In genomic region chr14:56180754-56181542, GRCh38 we compare ENCODE assay signal across 17 cellular contexts.
A peak's percentile ranks its signal among the peaks of the same experiment; 100 is the strongest.
DNase-seq lines count a peak whose midpoint lies in the region; ATAC-seq, FAIRE-seq and TF ChIP-seq lines count a peak whose summit lies in the region.
"Had no signal": no experiment of that assay in that cellular context is flagged by ENCODE, and none has a peak within 500 bp of the region (broad histone marks: within the 10 kb centered on the region; RNA-seq: fewer than 3 reads in every experiment).

No MANE protein-coding gene starts in this region.

- DNase-seq in A549 (ENCODE audit: low read depth in 1 of 2, low spot score in 1 of 2) (no peak), HTR-8/SVneo (ENCODE audit: insufficient read length, low spot score) (no peak), osteocyte (ENCODE audit: extremely low spot score, unreplicated experiment) (no peak), A673 (ENCODE audit: low spot score) (no peak), OCI-M1 (lab: John Stamatoyannopoulos, UW) (no peak), NCI-H748 (lab: John Stamatoyannopoulos, UW; ENCODE audit: unreplicated experiment) (no peak)
- DNase-seq: AML-193; CD8-positive, alpha-beta T cell; EL; H7; MV-4-11; NCI-H226; PC-9; SK-N-SH had no signal

- H3K27ac ChIP-seq in A549 (peak overlapping the region; percentile 8 to 47; a peak in 2 of 6 replicates), VCaP (peak overlapping the region; percentile 62), A673 (ENCODE audit: low read depth, low read length, poor library complexity, severe bottlenecking) (no peak overlapping the region)
- H3K27ac ChIP-seq: PC-9 had no signal

- intact Hi-C loops in A673 (cut with micrococcal nuclease; ENCODE audit: unreplicated experiment), result no loop called here

- WGBS in A549 (ENCODE audit: missing lambda C conversion rate), result 64% methylated on average over 4 of the region's 4 CpGs

- ATAC-seq in A549 (peak; percentile 28 to 50; a peak in 3 of 6 replicates), GM21576 (IDR thresholded peaks at IDR 0.05; ENCODE audit: unreplicated experiment) (no peak)
- ATAC-seq: CD8-positive, alpha-beta T cell had no signal

- peak overlapping the region; percentile 62 for H3K27ac Mint-ChIP-seq in osteocyte (ENCODE audit: unreplicated experiment)
- H3K27ac Mint-ChIP-seq: CD8-positive, alpha-beta T cell had no signal

- CTCF ChIA-PET in A549 (lab: Yijun Ruan, JAX), result no interaction called here
- CTCF ChIA-PET in A673 (lab: Charles Lee), result no interaction called here

- H3K9me3 Mint-ChIP-seq in osteocyte (ENCODE audit: unreplicated experiment), result no peaks in the 10 kb centered on the region
- H3K9me3 Mint-ChIP-seq: CD8-positive, alpha-beta T cell had no signal

- no peak for TF ChIP-seq EP300 in A549 (IDR thresholded peaks at IDR 0.05)

- TF ChIP-seq CTCF in A549 (IDR thresholded peaks at IDR 0.05), result no peak
- TF ChIP-seq CTCF in VCaP (conservative IDR thresholded peaks at IDR 0.05), result no peak
- TF ChIP-seq CTCF in osteocyte (IDR thresholded peaks at IDR 0.05), result no peak
- no peak for TF ChIP-seq CTCF in A673 (conservative IDR thresholded peaks at IDR 0.05; ENCODE audit: low read depth, low read length)

- no peak overlapping the region for H3K4me3 Mint-ChIP-seq in osteocyte (ENCODE audit: unreplicated experiment)
- H3K4me3 Mint-ChIP-seq: CD8-positive, alpha-beta T cell; IgD-negative memory B cell had no signal

- TF ChIP-seq POLR2A in A549 (IDR thresholded peaks at IDR 0.05; ENCODE audit: low read length), result no peak

- no TSS peak for BruUV-seq in A673 (replicated peaks; lab: Mats Ljungman, UMichigan)

- peaks cover 35% of the 10 kb centered on the region for H3K4me1 ChIP-seq in A549
- H3K4me1 ChIP-seq in A673 (ENCODE audit: insufficient read depth, low read length, poor library complexity, severe bottlenecking), result no peaks in the 10 kb centered on the region

- no peaks in the 10 kb centered on the region for H3K27me3 ChIP-seq in A673 (replicated peaks; ENCODE audit: insufficient read depth, low read depth, low read length, poor library complexity)

- H3K9me3 ChIP-seq in A549, result no peaks in the 10 kb centered on the region
- no peaks in the 10 kb centered on the region for H3K9me3 ChIP-seq in A673 (ENCODE audit: low read depth, low read length, poor library complexity, severe bottlenecking)
- H3K9me3 ChIP-seq: SK-N-SH had no signal

- H3K4me3 ChIP-seq in A549, result no peak overlapping the region
- no peak overlapping the region for H3K4me3 ChIP-seq in A673 (ENCODE audit: low read depth, low read length, poor library complexity, severe bottlenecking)
- H3K4me3 ChIP-seq: PC-9 had no signal

- TF ChIP-seq RAD21 in A549 (conservative IDR thresholded peaks at IDR 0.05 in 1 of 2, IDR thresholded peaks at IDR 0.05 in 1 of 2), result no peak

- peak overlapping the region; percentile 63 for H3K4me2 ChIP-seq in A549
- H3K4me2 ChIP-seq: PC-9, SK-N-SH had no signal

- FAIRE-seq in A549 (lab: Jason Lieb, UNC), result no peak
- peak; percentile 13 for FAIRE-seq in HTR-8/SVneo (lab: Jason Lieb, UNC)

- H3K27me3 Mint-ChIP-seq in osteocyte (ENCODE audit: unreplicated experiment), result no peaks in the 10 kb centered on the region

- H3K36me3 ChIP-seq in A673 (ENCODE audit: insufficient read depth, low read length, poor library complexity, severe bottlenecking), result no peaks in the 10 kb centered on the region

- peaks cover 4% of the 10 kb centered on the region for H3K36me3 Mint-ChIP-seq in osteocyte (ENCODE audit: unreplicated experiment)

- POLR2A ChIA-PET in A549 (lab: Yijun Ruan, JAX) (no interaction called here), A673 (lab: Charles Lee; ENCODE audit: low non-redundant PET) (no interaction called here)

- H3K4me1 Mint-ChIP-seq in osteocyte (ENCODE audit: unreplicated experiment), result peaks cover 44% of the 10 kb centered on the region

TF ChIP-seq in A549, 52 proteins besides CTCF, POLR2A, EP300 and RAD21:
- no peak for TF ChIP-seq SMC3 (IDR thresholded peaks at IDR 0.05)
- no peak for TF ChIP-seq PHF8 (IDR thresholded peaks at IDR 0.05; ENCODE audit: borderline replicate concordance, low read depth)
- no peak for TF ChIP-seq RCOR1 (IDR thresholded peaks at IDR 0.05; ENCODE audit: low read depth, low read length)
- no peak for TF ChIP-seq HDAC2 (IDR thresholded peaks at IDR 0.05)
- TF ChIP-seq ATOH8 (CRISPR knock-in tag; IDR thresholded peaks at IDR 0.05; ENCODE audit: low read depth), result no peak
- no peak for TF ChIP-seq FOSB (CRISPR knock-in tag; IDR thresholded peaks at IDR 0.05)
- TF ChIP-seq CHD2 (IDR thresholded peaks at IDR 0.05; ENCODE audit: low read length, partially characterized antibody), result no peak
- TF ChIP-seq HEYL (CRISPR knock-in tag; IDR thresholded peaks at IDR 0.05), result no peak
- no peak for TF ChIP-seq NPAS2 (CRISPR knock-in tag; IDR thresholded peaks at IDR 0.05; ENCODE audit: borderline replicate concordance)
